Comparison of ENCODE assay signal across 14 cellular contexts in the genomic region with DNA sequence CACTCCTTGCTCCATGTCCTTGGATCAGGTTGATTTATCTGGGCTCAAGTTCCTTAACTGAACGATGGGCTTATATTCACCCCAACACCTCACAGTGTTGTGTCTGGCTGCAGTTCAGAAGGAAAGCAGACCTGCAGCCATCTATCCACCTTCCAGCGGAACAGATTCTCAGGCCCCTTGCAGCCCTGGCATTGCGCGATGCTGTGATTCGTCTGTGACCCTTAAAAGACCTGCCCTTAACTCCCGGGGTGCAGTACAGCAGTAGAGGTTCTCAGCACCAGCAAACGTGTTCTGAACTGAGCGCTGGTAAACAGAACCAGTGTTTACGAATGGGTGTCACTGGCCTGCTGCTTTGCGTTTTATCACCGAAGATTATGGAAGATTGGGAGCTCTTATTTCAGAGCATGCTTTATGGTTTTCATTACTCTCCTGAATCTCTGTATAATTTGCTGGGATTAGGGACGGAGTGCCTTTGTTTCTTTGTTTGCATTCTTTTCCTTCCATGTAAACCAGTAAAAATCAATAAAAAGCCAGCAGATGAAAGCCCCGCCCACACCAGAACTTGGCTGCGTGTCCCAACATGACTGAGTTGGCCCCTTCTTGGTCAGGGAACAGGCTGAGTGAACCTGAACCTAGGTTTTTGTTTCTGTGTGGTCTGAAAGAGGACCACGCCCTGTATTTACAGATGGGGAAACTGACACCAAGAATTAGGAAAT.
DNase-seq lines count a peak whose midpoint lies in the region; ATAC-seq, FAIRE-seq and TF ChIP-seq lines count a peak whose summit lies in the region.
"Had no signal": no experiment of that assay in that cellular context is flagged by ENCODE, and none has a peak within 500 bp of the region (broad histone marks: within the 10 kb centered on the region; RNA-seq: fewer than 3 reads in every experiment).

No MANE protein-coding gene starts in this region.

- peak overlapping the region; percentile 48 for H2AFZ ChIP-seq in astrocyte (ENCODE audit: low read depth, low read length)

- H3K9me3 Mint-ChIP-seq in astrocyte (ENCODE audit: unreplicated experiment) = peaks cover 6% of the 10 kb centered on the region
- H3K9me3 Mint-ChIP-seq: activated naive CD4-positive, alpha-beta T cell treated with anti-CD3 and anti-CD28 coated beads for 36 hours; CD8-positive, alpha-beta T cell had no signal

- ATAC-seq in right lobe of liver (peak; percentile 83 to 94 (median 91)), aorta (ENCODE audit: low FRiP score) (no peak), GM19351 (IDR thresholded peaks at IDR 0.05; ENCODE audit: unreplicated experiment) (no peak)
- ATAC-seq: CD8-positive, alpha-beta T cell; stimulated activated naive CD8-positive, alpha-beta T cell treated with anti-CD3 and anti-CD28 coated beads, Interleukin-15, Interleukin-2, amounts not matched to agents 100 U/mL and 50 U/mL, for 24 hours had no signal

- peaks cover 17% of the 10 kb centered on the region for H3K4me1 ChIP-seq in astrocyte (ENCODE audit: insufficient read depth, low read length)
- H3K4me1 ChIP-seq in right lobe of liver = peaks cover 0 to 6% (median 0%) of the 10 kb centered on the region in 4 donors
- no peaks in the 10 kb centered on the region for H3K4me1 ChIP-seq in aorta (ENCODE audit: control insufficient read depth in 1 of 2, insufficient read depth in 2 of 2, low read length in 2 of 2)

- no peak overlapping the region for H3K4me3 Mint-ChIP-seq in astrocyte (ENCODE audit: unreplicated experiment)
- H3K4me3 Mint-ChIP-seq: activated naive CD4-positive, alpha-beta T cell treated with anti-CD3 and anti-CD28 coated beads for 36 hours; CD8-positive, alpha-beta T cell had no signal

- no peaks in the 10 kb centered on the region for H4K20me1 ChIP-seq in astrocyte (ENCODE audit: insufficient read depth, low read length)

- no peaks in the 10 kb centered on the region for H3K79me2 ChIP-seq in astrocyte (ENCODE audit: insufficient read depth, low read length)

- no peak for TF ChIP-seq POLR2A in right lobe of liver (IDR thresholded peaks at IDR 0.05)

- intact Hi-C loops in right lobe of liver (cut with DNase I) = no loop called here
- intact Hi-C loops in aorta (cut with DNase I) = no loop called here

- H3K4me3 ChIP-seq in astrocyte (ENCODE audit: insufficient read depth, low read depth, low read length) (no peak overlapping the region), right lobe of liver (peak overlapping the region in 1 of 3 donors; percentile 22), aorta (ENCODE audit: low read length in 2 of 2) (no peak overlapping the region)
- H3K4me3 ChIP-seq: lung had no signal

- peak; percentile 55 for FAIRE-seq in astrocyte (lab: Jason Lieb, UNC)
- FAIRE-seq: TTC549 had no signal

- H3K27ac Mint-ChIP-seq in astrocyte (ENCODE audit: unreplicated experiment) = no peak overlapping the region
- H3K27ac Mint-ChIP-seq: activated naive CD4-positive, alpha-beta T cell treated with anti-CD3 and anti-CD28 coated beads for 36 hours; CD8-positive, alpha-beta T cell had no signal

- TF ChIP-seq CTCF in astrocyte (IDR thresholded peaks at IDR 0.05; ENCODE audit: insufficient read depth, low read depth, low read length) = no peak
- no peak for TF ChIP-seq CTCF in right lobe of liver (IDR thresholded peaks at IDR 0.05)

- peak overlapping the region; percentile 76 for H3K4me2 ChIP-seq in astrocyte (ENCODE audit: low read length)

- H3K36me3 ChIP-seq in astrocyte (ENCODE audit: insufficient read depth, low read length) = no peaks in the 10 kb centered on the region
- H3K36me3 ChIP-seq in right lobe of liver = no peaks in the 10 kb centered on the region
- no peaks in the 10 kb centered on the region for H3K36me3 ChIP-seq in aorta (ENCODE audit: control insufficient read depth in 1 of 2, insufficient read depth in 2 of 2, low read length in 1 of 2)

- no peaks in the 10 kb centered on the region for H3K36me3 Mint-ChIP-seq in astrocyte (ENCODE audit: low read depth, unreplicated experiment)
- H3K36me3 Mint-ChIP-seq: CD8-positive, alpha-beta T cell had no signal

- 10% methylated on average over 12 of the region's 15 CpGs for WGBS in right lobe of liver (ENCODE audit: insufficient coverage, low coverage, low lambda C conversion rate, missing lambda C conversion rate)
- 52 to 54% methylated on average over 14 of the region's 15 CpGs for WGBS in aorta, 2 donors

- DNase-seq in Caki2 (ENCODE audit: low read depth) (peak; percentile 67), NCI-H2029 (lab: John Stamatoyannopoulos, UW) (peak; percentile 56), astrocyte (ENCODE audit: low read depth) (peak; percentile 26), right lobe of liver (peak; percentile 75 to 84 (median 77)), KG1 (lab: John Stamatoyannopoulos, UW) (no peak), GF-D8 (lab: John Stamatoyannopoulos, UW) (no peak), aorta (no peak)
- DNase-seq: activated naive CD4-positive, alpha-beta T cell treated with anti-CD3 and anti-CD28 coated beads for 36 hours; CD8-positive, alpha-beta T cell; NCI-H446 treated with DMSO at 0.1 percent for 48 hours; stimulated activated naive CD8-positive, alpha-beta T cell treated with anti-CD3 and anti-CD28 coated beads, Interleukin-15, Interleukin-2, amounts not matched to agents 100 U/mL and 50 U/mL, for 24 hours had no signal

- H3K27ac ChIP-seq in astrocyte (ENCODE audit: low read depth, low read length) = peak overlapping the region; percentile 64
- H3K27ac ChIP-seq in right lobe of liver = no peak overlapping the region
- no peak overlapping the region for H3K27ac ChIP-seq in aorta (ENCODE audit: low read depth in 1 of 2, low read length in 2 of 2)

- in situ Hi-C loops in Caki2 (cut with HindIII; ENCODE audit: low pct_unique_long_range_greater_than_20kb, low sequenced_read_pairs) = no loop called here

- peaks cover 6% of the 10 kb centered on the region for H3K27me3 Mint-ChIP-seq in astrocyte (ENCODE audit: low read depth, unreplicated experiment)

- H3K4me1 Mint-ChIP-seq in astrocyte (ENCODE audit: low read depth, unreplicated experiment) = peaks cover 11% of the 10 kb centered on the region

- H3K9me3 ChIP-seq in astrocyte (ENCODE audit: insufficient read depth, low read depth, low read length) (no peaks in the 10 kb centered on the region), right lobe of liver (no peaks in the 10 kb centered on the region), aorta (ENCODE audit: control insufficient read depth, low read length) (no peaks in the 10 kb centered on the region)

- no peaks in the 10 kb centered on the region for H3K27me3 ChIP-seq in astrocyte (ENCODE audit: insufficient read depth, low read length)
- H3K27me3 ChIP-seq in right lobe of liver = no peaks in the 10 kb centered on the region
- no peaks in the 10 kb centered on the region for H3K27me3 ChIP-seq in aorta (ENCODE audit: control insufficient read depth in 1 of 2, insufficient read depth in 2 of 2, low read length in 1 of 2)

- H3K9ac ChIP-seq in astrocyte (ENCODE audit: low read length) = peak overlapping the region; percentile 36

Comparison
In these comparisons a context has a peak if more than half of its experiments do, and no peak if none do; other contexts are left out.
1. DNase-seq: peak in Caki2 (single experiment), NCI-H2029 (single experiment), astrocyte (single experiment) and right lobe of liver (3 of 3); none in KG1 (single experiment), GF-D8 (single experiment) and aorta (0 of 2).
2. ATAC-seq: peak in right lobe of liver (4 of 4); none in aorta (single experiment) and GM19351 (single experiment).